8 cellular contexts compared by ENCODE assay signal in the genomic region with DNA sequence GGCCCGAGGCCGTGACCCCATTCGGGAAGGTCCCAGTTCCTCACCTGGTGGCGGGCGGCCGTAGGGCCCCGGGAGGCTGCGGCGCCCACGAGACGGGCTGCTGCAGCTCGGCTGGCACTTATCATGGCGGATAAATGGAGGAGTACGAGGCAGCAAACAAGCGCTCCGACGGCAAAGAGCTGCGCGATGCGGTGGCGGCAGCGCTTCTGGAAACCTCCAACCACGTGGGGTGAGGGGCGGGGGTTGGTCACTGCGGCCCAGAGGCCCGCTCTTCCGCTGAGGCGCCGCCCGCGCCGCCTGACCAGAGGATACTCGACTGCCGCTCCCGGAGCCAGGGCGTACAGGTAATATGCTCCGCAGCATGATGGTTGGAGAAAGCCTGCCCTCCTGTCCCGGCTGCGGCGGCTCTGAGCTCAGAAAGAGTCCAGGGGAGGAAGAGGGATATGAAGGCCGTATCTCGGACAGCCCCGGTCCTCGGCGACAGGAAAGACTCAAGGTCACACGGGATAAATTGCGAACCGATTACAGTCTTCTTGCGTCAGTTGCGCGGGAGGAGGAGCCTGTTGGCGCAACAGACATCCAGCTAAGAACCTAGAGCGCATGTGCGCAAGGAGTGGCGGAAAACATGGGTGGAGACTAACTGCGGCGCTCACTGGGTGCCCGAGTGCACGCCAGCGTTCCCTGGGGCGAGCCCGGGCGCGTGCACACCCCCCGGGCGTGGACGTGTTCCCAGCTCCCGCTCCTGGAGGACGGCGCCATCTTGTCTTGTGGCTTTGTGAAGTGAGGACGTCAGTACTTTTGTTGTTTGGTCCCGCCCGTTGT. TPM values are rescaled to one million over a fixed set of nuclear protein-coding genes. Genes with fewer than 3 reads are reported as not detected.
DNase-seq lines count a peak whose midpoint lies in the region; ATAC-seq and TF ChIP-seq lines count a peak whose summit lies in the region.

HSPA9 (minus strand) TSS at position 208 of the 822 bp plus-strand sequence; CDS start at position 125, 83 bp downstream.

- WGBS in esophagus, 2 donors: 0% methylated on average over 70 to 73 of the region's 73 CpGs

- H2AFZ ChIP-seq in KMS-11 (ENCODE audit: low read depth): peak within 1 kb of the TSS; percentile 82

- H4K20me1 ChIP-seq in KMS-11 (ENCODE audit: insufficient read depth): no peaks in the 10 kb centered on the region

- H3K9me3 ChIP-seq in Peyer's patch (no peaks in the 10 kb centered on the region), esophagus (ENCODE audit: control insufficient read depth in 2 of 2, insufficient read depth in 1 of 2, low read depth in 1 of 2, low read length in 1 of 2) (no peaks in the 10 kb centered on the region), mucosa of stomach (ENCODE audit: control insufficient read depth, low read length) (no peaks in the 10 kb centered on the region)

- peak; percentile 71 to 85 for TF ChIP-seq POLR2A in Peyer's patch (IDR thresholded peaks at IDR 0.05)

- H3K36me3 ChIP-seq in KMS-11 (ENCODE audit: insufficient read depth) (peaks cover 22% of the 10 kb centered on the region; the same call in 1 of the 2 replicates), Peyer's patch (peaks cover 0 to 31% (median 0%) of the 10 kb centered on the region in 3 donors), esophagus (ENCODE audit: control insufficient read depth in 2 of 2, insufficient read depth in 2 of 2, low read length in 1 of 2) (peaks cover 5 to 14% of the 10 kb centered on the region in 2 donors), mucosa of stomach (ENCODE audit: control insufficient read depth, insufficient read depth, low read length) (peaks cover 17% of the 10 kb centered on the region)

- no peak for TF ChIP-seq CTCF in KMS-11 (conservative IDR thresholded peaks at IDR 0.05; ENCODE audit: low read depth, low read length)
- TF ChIP-seq CTCF in Peyer's patch (IDR thresholded peaks at IDR 0.05): peak in 4 of 6 experiments; percentile 5 to 40 (median 36)

- H3K9ac ChIP-seq in KMS-11 (peak within 1 kb of the TSS; percentile 99), mucosa of stomach (ENCODE audit: low read length) (peak within 1 kb of the TSS; percentile 96)

- H3K4me3 ChIP-seq in KMS-11 (IDR thresholded peaks at IDR 0.05; ENCODE audit: insufficient read depth, low read depth, low read length) (no peak within 1 kb of the TSS), Peyer's patch (peak within 1 kb of the TSS; percentile 77 to 99 (median 91)), esophagus (ENCODE audit: low read depth in 1 of 2, low read length in 2 of 2) (peak within 1 kb of the TSS; percentile 86 to 92), mucosa of stomach (ENCODE audit: low read length) (peak within 1 kb of the TSS; percentile 74)

- H3K79me2 ChIP-seq in KMS-11 (ENCODE audit: insufficient read depth, low read depth): peaks cover 50% of the 10 kb centered on the region

- ATAC-seq in GM21737 (IDR thresholded peaks at IDR 0.05; ENCODE audit: unreplicated experiment): peak; percentile 82

- H3K4me1 ChIP-seq in KMS-11 (ENCODE audit: low read depth, poor library complexity, severe bottlenecking) (peaks cover 27% of the 10 kb centered on the region), Peyer's patch (peaks cover 0 to 7% (median 2%) of the 10 kb centered on the region in 4 donors), esophagus (ENCODE audit: control insufficient read depth in 2 of 2, insufficient read depth in 2 of 2, low read length in 1 of 2) (no peaks in the 10 kb centered on the region), mucosa of stomach (ENCODE audit: control insufficient read depth, insufficient read depth, low read length) (peaks cover 18% of the 10 kb centered on the region)

- H3K27me3 ChIP-seq in KMS-11 (ENCODE audit: insufficient read depth, low read depth) (no peaks in the 10 kb centered on the region), Peyer's patch (no peaks in the 10 kb centered on the region), esophagus (ENCODE audit: control insufficient read depth in 1 of 2, insufficient read depth in 2 of 2, low read length in 2 of 2) (no peaks in the 10 kb centered on the region), mucosa of stomach (ENCODE audit: control insufficient read depth, insufficient read depth, low read length) (no peaks in the 10 kb centered on the region)

- peak within 1 kb of the TSS; percentile 98 for H3K27ac ChIP-seq in KMS-11
- H3K27ac ChIP-seq in Peyer's patch: peak within 1 kb of the TSS; percentile 97 to 99 (median 98)
- H3K27ac ChIP-seq in esophagus (ENCODE audit: low read depth in 2 of 2, low read length in 1 of 2): peak within 1 kb of the TSS; percentile 98 to 99

- DNase-seq in DMS53 treated with DMSO at 0.1 percent for 48 hours (lab: John Stamatoyannopoulos, UW; ENCODE audit: unreplicated experiment) (peak; percentile 99), Peyer's patch (peak; percentile 97 to 99 (median 98))
- DNase-seq in activated T-cell treated with anti-CD3 and anti-CD28 coated beads, Interleukin-2, amount 50 U/mL, for 48 hours: peak; percentile 97 to 98
- peak; percentile 87 to 90 for DNase-seq in stimulated activated CD8-positive, alpha-beta memory T cell treated with anti-CD3 and anti-CD28 coated beads, Interleukin-7, amount 100 ng/mL, for 1 hour (ENCODE audit: low read depth in 2 of 2)

- peak within 1 kb of the TSS; percentile 83 for H3K4me2 ChIP-seq in KMS-11

RNA-seq across cellular contexts. Expression of gene HSPA9, which starts in this region (rescaled TPM):
- 100 to 1,000 TPM; 152 to 221 (median 160) TPM for total RNA-seq in Peyer's patch
- 100 to 1,000 TPM in 1 of 2 donors, 10 to 100 TPM in 1; 78.5 to 111 TPM for polyA plus RNA-seq in esophagus
